26 cellular contexts compared by ENCODE assay signal in the genomic region with DNA sequence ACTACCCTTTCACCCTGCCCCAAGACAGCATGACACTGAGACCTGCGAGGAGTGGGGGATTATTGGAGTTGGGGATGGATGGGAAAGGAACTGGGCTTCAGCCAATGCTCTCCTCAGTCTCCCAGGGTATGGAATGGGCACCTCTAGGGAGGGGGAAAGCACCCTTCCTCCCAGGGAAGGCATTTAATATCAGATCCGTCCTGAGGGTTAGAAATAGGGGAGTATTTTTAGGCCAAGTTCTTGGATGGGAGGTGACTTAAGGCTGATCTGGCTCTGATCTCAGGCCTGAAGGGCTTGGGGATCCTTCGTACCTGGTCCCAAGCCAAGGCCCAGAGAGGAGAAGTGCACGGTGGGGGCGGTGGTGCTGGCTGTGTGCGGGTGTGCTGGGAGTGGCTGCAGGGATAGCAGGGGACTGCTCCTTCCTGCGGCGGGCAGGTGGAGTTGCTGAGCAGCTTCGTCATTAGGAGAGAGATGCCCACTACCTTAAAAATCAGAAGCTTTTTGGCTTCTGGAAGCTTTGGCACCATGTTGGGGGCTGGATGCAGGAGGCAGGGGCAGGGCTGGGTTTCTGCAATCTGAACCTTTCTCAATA. TPM values are rescaled to one million over a fixed set of nuclear protein-coding genes. Genes with fewer than 3 reads are reported as not detected.
DNase-seq lines count a peak whose midpoint lies in the region; ATAC-seq, FAIRE-seq and TF ChIP-seq lines count a peak whose summit lies in the region.
"Had no signal": no experiment of that assay in that cellular context is flagged by ENCODE, and none has a peak within 500 bp of the region (broad histone marks: within the 10 kb centered on the region; RNA-seq: fewer than 3 reads in every experiment).

No MANE protein-coding gene starts in this region.

- H3K4me1 ChIP-seq in HepG2 (ENCODE audit: insufficient read depth, low read length) (no peaks in the 10 kb centered on the region), right lobe of liver (no peaks in the 10 kb centered on the region), esophagus squamous epithelium (peaks cover 5 to 49% (median 24%) of the 10 kb centered on the region in 3 donors), psoas muscle (peaks cover 38% of the 10 kb centered on the region)

- H3K27me3 ChIP-seq in HepG2 (ENCODE audit: control insufficient read depth in 1 of 2, insufficient read depth in 2 of 2, low read length in 2 of 2) (peaks cover 43 to 97% of the 10 kb centered on the region in 2 experiments), right lobe of liver (no peaks in the 10 kb centered on the region), esophagus squamous epithelium (no peaks in the 10 kb centered on the region), psoas muscle (ENCODE audit: insufficient read depth in 3 of 3, low read length in 2 of 3) (no peaks in the 10 kb centered on the region)
- H3K27me3 ChIP-seq: adrenal gland, transverse colon had no signal

- no peak for FAIRE-seq in HepG2 (lab: Jason Lieb, UNC)
- FAIRE-seq: GM19239 had no signal

- TF ChIP-seq RAD21 in HepG2 (CRISPR knock-in tag; IDR thresholded peaks at IDR 0.05) = no peak

- H3K27ac ChIP-seq in HepG2 (ENCODE audit: extremely low read length, insufficient read depth, low read length) = no peak overlapping the region
- H3K27ac ChIP-seq in right lobe of liver = no peak overlapping the region
- peak overlapping the region in 3 of 4 donors; percentile 22 to 41 (median 36) for H3K27ac ChIP-seq in esophagus squamous epithelium
- peak overlapping the region; percentile 55 for H3K27ac ChIP-seq in psoas muscle
- H3K27ac ChIP-seq: adrenal gland, transverse colon had no signal

- ATAC-seq in HepG2 (peak; percentile 70), right lobe of liver (no peak), psoas muscle (peak in 3 of 4 donors; percentile 39 to 67 (median 65))
- ATAC-seq: HCT116; stimulated activated naive CD8-positive, alpha-beta T cell treated with anti-CD3 and anti-CD28 coated beads, Interleukin-15, amount 100 ng/mL, for 72 hours had no signal

- intact Hi-C loops in HepG2 (cut with micrococcal nuclease; ENCODE audit: unreplicated experiment) = no loop called here
- intact Hi-C loops in right lobe of liver (cut with DNase I) = loop anchor here (5.0 to 10.0 kb wide), 2 partner anchors 61 to 259 kb away; no protein-coding TSS in a partner anchor
- intact Hi-C loops in esophagus squamous epithelium (cut with DNase I) = no loop called here
- intact Hi-C loops in psoas muscle (cut with DNase I) = loop anchor here in 1 of 2 donors (10.0 kb wide), 1 partner anchor 169 kb away; no protein-coding TSS in a partner anchor

- no peak overlapping the region for H3K4me2 ChIP-seq in HepG2 (ENCODE audit: low read depth, low read length)

- in situ Hi-C loops in HepG2 (cut with HindIII; ENCODE audit: extremely low pct_ligation_motif_present, low pct_unique_long_range_greater_than_20kb) = no loop called here

- CTCF ChIA-PET in HepG2 (lab: Yijun Ruan, JAX; ENCODE audit: low intra/inter-chr PET ratio, low total read pairs) = no interaction called here

- H3K4me3 ChIP-seq in HepG2 (replicated peaks in 1 of 3; ENCODE audit: insufficient read depth in 1 of 3, low read depth in 2 of 3, low read length in 3 of 3) (no peak overlapping the region), right lobe of liver (no peak overlapping the region), esophagus squamous epithelium (no peak overlapping the region), psoas muscle (no peak overlapping the region)
- H3K4me3 ChIP-seq: adrenal gland, transverse colon had no signal

- H3K9ac ChIP-seq in HepG2 (ENCODE audit: insufficient read depth, low read depth, low read length) = no peak overlapping the region

- no peaks in the 10 kb centered on the region for H4K20me1 ChIP-seq in HepG2 (ENCODE audit: insufficient read depth, low read length)

- H2AFZ ChIP-seq in HepG2 (ENCODE audit: low read length) = no peak overlapping the region

- TF ChIP-seq CTCF in HepG2 (CRISPR knock-in tag; IDR thresholded peaks at IDR 0.05) (no peak), right lobe of liver (IDR thresholded peaks at IDR 0.05) (no peak), esophagus squamous epithelium (IDR thresholded peaks at IDR 0.05) (no peak), psoas muscle (IDR thresholded peaks at IDR 0.05) (no peak)

- H3K9me3 ChIP-seq in HepG2 (ENCODE audit: low read length) (no peaks in the 10 kb centered on the region), right lobe of liver (no peaks in the 10 kb centered on the region), esophagus squamous epithelium (no peaks in the 10 kb centered on the region), psoas muscle (no peaks in the 10 kb centered on the region)
- H3K9me3 ChIP-seq: adrenal gland, transverse colon had no signal

- TF ChIP-seq POLR2A in HepG2 (IDR thresholded peaks at IDR 0.05; ENCODE audit: insufficient read depth in 1 of 2, low read depth in 2 of 2, low read length in 2 of 2) (no peak), right lobe of liver (IDR thresholded peaks at IDR 0.05) (no peak), esophagus squamous epithelium (IDR thresholded peaks at IDR 0.05) (no peak), erythroblast (IDR thresholded peaks at IDR 0.05; ENCODE audit: low read length) (no peak)

- H3K36me3 ChIP-seq in HepG2 (replicated peaks in 1 of 2; ENCODE audit: control insufficient read depth in 1 of 2, insufficient read depth in 2 of 2, low read length in 2 of 2) = no peaks in the 10 kb centered on the region
- H3K36me3 ChIP-seq in right lobe of liver = no peaks in the 10 kb centered on the region
- peaks cover 0 to 40% (median 0%) of the 10 kb centered on the region in 3 donors for H3K36me3 ChIP-seq in esophagus squamous epithelium
- H3K36me3 ChIP-seq in psoas muscle (ENCODE audit: insufficient read depth in 1 of 2, low read depth in 1 of 2) = peaks cover 0 to 45% of the 10 kb centered on the region in 2 donors
- H3K36me3 ChIP-seq: transverse colon had no signal

- DNase-seq in HepG2 (ENCODE audit: low spot score) (no peak), right lobe of liver (no peak), esophagus squamous epithelium (lab: John Stamatoyannopoulos, UW) (no peak), psoas muscle (peak in 1 of 2 donors; percentile 79), erythroblast (lab: John Stamatoyannopoulos, UW) (no peak), activated gamma-delta T cell (lab: John Stamatoyannopoulos, UW) (no peak), SIG-M5 treated with dmso at 0.1 percent for 504 hours (lab: John Stamatoyannopoulos, UW; ENCODE audit: unreplicated experiment) (no peak)
- DNase-seq: activated CD8-positive, alpha-beta memory T cell treated with anti-CD3 and anti-CD28 coated beads for 24 hours; activated gamma-delta T cell treated with Interleukin-2 at 50 U/mL for 16 hours; adrenal gland; Calu3; mesendoderm; NCI-H1092 treated with DMSO at 0.1 percent for 48 hours; NCI-H187; NCI-H226; NCI-H748 treated with DMSO at 0.1 percent for 48 hours; RPMI8226; stimulated activated naive CD8-positive, alpha-beta T cell treated with anti-CD3 and anti-CD28 coated beads, Interleukin-15, amount 100 ng/mL, for 72 hours; transverse colon had no signal

- no TSS peak for BruUV-seq in HepG2 (replicated peaks; lab: Mats Ljungman, UMichigan)

- H3K79me2 ChIP-seq in HepG2 (ENCODE audit: insufficient read depth, low read length) = no peaks in the 10 kb centered on the region

- POLR2A ChIA-PET in HepG2 (lab: Yijun Ruan, JAX) = interaction anchor here (1.3 kb wide), 1 partner anchor 31 kb away, joined by 5 read pairs; the partner anchor contains the start of genes ACIN1 and C14orf119

- no peak for TF ChIP-seq EP300 in HepG2 (IDR thresholded peaks at IDR 0.05; ENCODE audit: low read depth in 2 of 2, low read length in 2 of 2)
- TF ChIP-seq EP300 in HepG2 (CRISPR knock-in tag; IDR thresholded peaks at IDR 0.05; ENCODE audit: borderline replicate concordance) = no peak

- 1% methylated on average over 9 of the region's 9 CpGs for WGBS in HepG2 (ENCODE audit: low lambda C conversion rate)
- WGBS in right lobe of liver (ENCODE audit: insufficient coverage, low coverage, low lambda C conversion rate, missing lambda C conversion rate) = 59% methylated on average over 4 of the region's 9 CpGs
- WGBS in esophagus squamous epithelium, 2 donors = 54 to 70% methylated on average over 5 to 6 of the region's 9 CpGs
- 14 to 50% (median 20%) methylated on average over 9 of the region's 9 CpGs for WGBS in psoas muscle, 3 donors

RNA-seq across cellular contexts. Expression of gene CEBPE, which starts 7.0 kb away (rescaled TPM):
- total RNA-seq in HepG2 (2016; rRNA removed; fragmentation: Illumina TruSeq; extraction: Trizol) (0.11 TPM in 1 of 2 replicates, not detected in the other), right lobe of liver (under 1 TPM in 2 of 6 experiments, not detected in 4; 0.13 to 0.18 TPM), esophagus squamous epithelium (not detected), psoas muscle (under 1 TPM in 2 of 4 donors, not detected in 2; 0.17 to 0.22 TPM)
- total RNA-seq in HepG2 (2016; cell fraction: cytosol; rRNA removed; fragmentation: Illumina TruSeq; extraction: Trizol; ENCODE audit: low read depth) = not detected in 2 replicates
- total RNA-seq in HepG2 (2016; cell fraction: insoluble cytoplasmic fraction; rRNA removed; fragmentation: Illumina TruSeq; extraction: Trizol) = 0.12 TPM in 1 of 2 replicates, not detected in the other
- 0.17 TPM in 1 of 2 replicates, not detected in the other for total RNA-seq in HepG2 (2016; cell fraction: membrane; rRNA removed; fragmentation: Illumina TruSeq; extraction: Trizol)
- not detected in 2 replicates for total RNA-seq in HepG2 (2016; cell fraction: nucleus; rRNA removed; fragmentation: Illumina TruSeq; extraction: Trizol)
- polyA plus RNA-seq in HepG2 (2011; rRNA removed) (0.09 and 0.10 TPM in 2 replicates), psoas muscle (under 1 TPM in 2 of 3 donors, not detected in 1; 0.03 to 0.19 TPM)
- 0.10 and 0.13 TPM in 2 replicates for polyA plus RNA-seq in HepG2 (2011; cell fraction: cytosol; rRNA removed)
- 0.10 TPM in 1 of 2 replicates, not detected in the other for polyA plus RNA-seq in HepG2 (2011; cell fraction: nucleus; rRNA removed)
- polyA plus RNA-seq in HepG2 (2012) = 0.09 TPM in 1 of 2 replicates, not detected in the other
- not detected in 2 replicates for polyA plus RNA-seq in HepG2 (2016; cell fraction: cytosol; fragmentation: Illumina TruSeq; extraction: Trizol; ENCODE audit: low read depth)
- not detected in 2 replicates for polyA plus RNA-seq in HepG2 (2016; cell fraction: insoluble cytoplasmic fraction; fragmentation: Illumina TruSeq; extraction: Trizol; ENCODE audit: low read depth)
- not detected in 2 replicates for polyA plus RNA-seq in HepG2 (2016; cell fraction: membrane; fragmentation: Illumina TruSeq; extraction: Trizol; ENCODE audit: low read depth)
- polyA plus RNA-seq in HepG2 (2016; cell fraction: nucleus; fragmentation: Illumina TruSeq; extraction: Trizol; ENCODE audit: insufficient read depth, low read depth) = not detected in 2 replicates
- 0.08 and 0.14 TPM in 2 replicates for polyA minus RNA-seq in HepG2 (2011; rRNA and poly(A)+ RNA removed; ENCODE audit: low replicate concordance)
- not detected in 2 replicates for polyA minus RNA-seq in HepG2 (2011; cell fraction: cytosol; rRNA and poly(A)+ RNA removed)
- polyA minus RNA-seq in HepG2 (2011; cell fraction: nucleus; rRNA and poly(A)+ RNA removed) = not detected in 2 replicates
- total RNA-seq: Calu3, cerebellum, M059J, progenitor cell of endocrine pancreas, transverse colon had no signal

RNA-seq across cellular contexts. Expression of gene CIROP, which starts 21.2 kb away (rescaled TPM):
- not detected in 2 replicates for total RNA-seq in HepG2 (2016; rRNA removed; fragmentation: Illumina TruSeq; extraction: Trizol)
- not detected in 2 replicates for total RNA-seq in HepG2 (2016; cell fraction: cytosol; rRNA removed; fragmentation: Illumina TruSeq; extraction: Trizol; ENCODE audit: low read depth)
- not detected in 2 replicates for total RNA-seq in HepG2 (2016; cell fraction: insoluble cytoplasmic fraction; rRNA removed; fragmentation: Illumina TruSeq; extraction: Trizol)
- total RNA-seq in HepG2 (2016; cell fraction: membrane; rRNA removed; fragmentation: Illumina TruSeq; extraction: Trizol) = not detected in 2 replicates
- not detected in 2 replicates for total RNA-seq in HepG2 (2016; cell fraction: nucleus; rRNA removed; fragmentation: Illumina TruSeq; extraction: Trizol)
- polyA plus RNA-seq in HepG2 (2011; rRNA removed) = 0.07 and 0.14 TPM in 2 replicates
- polyA plus RNA-seq in HepG2 (2011; cell fraction: cytosol; rRNA removed) = 0.05 and 0.14 TPM in 2 replicates
- polyA plus RNA-seq in HepG2 (2011; cell fraction: nucleus; rRNA removed) = 0.18 and 0.59 TPM in 2 replicates
- 0.05 and 0.12 TPM in 2 replicates for polyA plus RNA-seq in HepG2 (2012)
- polyA plus RNA-seq in HepG2 (2016; cell fraction: cytosol; fragmentation: Illumina TruSeq; extraction: Trizol; ENCODE audit: low read depth) = not detected in 2 replicates
- not detected in 2 replicates for polyA plus RNA-seq in HepG2 (2016; cell fraction: insoluble cytoplasmic fraction; fragmentation: Illumina TruSeq; extraction: Trizol; ENCODE audit: low read depth)
- not detected in 2 replicates for polyA plus RNA-seq in HepG2 (2016; cell fraction: membrane; fragmentation: Illumina TruSeq; extraction: Trizol; ENCODE audit: low read depth)
- polyA plus RNA-seq in HepG2 (2016; cell fraction: nucleus; fragmentation: Illumina TruSeq; extraction: Trizol; ENCODE audit: insufficient read depth, low read depth) = not detected in 2 replicates
- 0.12 TPM in 1 of 2 replicates, not detected in the other for polyA minus RNA-seq in HepG2 (2011; rRNA and poly(A)+ RNA removed; ENCODE audit: low replicate concordance)
- not detected in 2 replicates for polyA minus RNA-seq in HepG2 (2011; cell fraction: cytosol; rRNA and poly(A)+ RNA removed)
- not detected in 2 replicates for polyA minus RNA-seq in HepG2 (2011; cell fraction: nucleus; rRNA and poly(A)+ RNA removed)
- not detected for total RNA-seq in right lobe of liver
- total RNA-seq in esophagus squamous epithelium = under 1 TPM in 1 of 4 donors, not detected in 3; 0.38 TPM
- not detected for total RNA-seq in psoas muscle
- under 1 TPM in 1 of 3 donors, not detected in 2; 0.03 TPM for polyA plus RNA-seq in psoas muscle
- total RNA-seq: adrenal gland; Calu3; cerebellum; M059J; progenitor cell of endocrine pancreas; T-helper 2 cell treated with Interferon-gamma antibody and Interleukin-4, amounts not matched to agents 100 ng/mL and 5 ng/mL, for 36 hours; transverse colon had no signal
- polyA plus RNA-seq: adrenal gland, CD14-positive monocyte had no signal

RNA-seq across cellular contexts. Expression of gene C14orf119, which starts 30.7 kb away (rescaled TPM):
- 206 and 299 TPM in 2 replicates for total RNA-seq in HepG2 (2016; rRNA removed; fragmentation: Illumina TruSeq; extraction: Trizol)
- 51.0 and 54.6 TPM in 2 replicates for total RNA-seq in HepG2 (2016; cell fraction: cytosol; rRNA removed; fragmentation: Illumina TruSeq; extraction: Trizol; ENCODE audit: low read depth)
- total RNA-seq in HepG2 (2016; cell fraction: insoluble cytoplasmic fraction; rRNA removed; fragmentation: Illumina TruSeq; extraction: Trizol) = 204 and 326 TPM in 2 replicates
- 66.2 and 72.9 TPM in 2 replicates for total RNA-seq in HepG2 (2016; cell fraction: membrane; rRNA removed; fragmentation: Illumina TruSeq; extraction: Trizol)
- 67.0 and 72.0 TPM in 2 replicates for total RNA-seq in HepG2 (2016; cell fraction: nucleus; rRNA removed; fragmentation: Illumina TruSeq; extraction: Trizol)
- 104 and 117 TPM in 2 replicates for polyA plus RNA-seq in HepG2 (2011; rRNA removed)
- 125 and 157 TPM in 2 replicates for polyA plus RNA-seq in HepG2 (2011; cell fraction: cytosol; rRNA removed)
- polyA plus RNA-seq in HepG2 (2011; cell fraction: nucleus; rRNA removed) = 52.9 and 72.4 TPM in 2 replicates
- 79.1 and 104 TPM in 2 replicates for polyA plus RNA-seq in HepG2 (2012)
- polyA plus RNA-seq in HepG2 (2016; cell fraction: cytosol; fragmentation: Illumina TruSeq; extraction: Trizol; ENCODE audit: low read depth) = 39.1 and 40.5 TPM in 2 replicates
- 290 and 316 TPM in 2 replicates for polyA plus RNA-seq in HepG2 (2016; cell fraction: insoluble cytoplasmic fraction; fragmentation: Illumina TruSeq; extraction: Trizol; ENCODE audit: low read depth)
- polyA plus RNA-seq in HepG2 (2016; cell fraction: membrane; fragmentation: Illumina TruSeq; extraction: Trizol; ENCODE audit: low read depth) = 46.1 and 51.5 TPM in 2 replicates
- polyA plus RNA-seq in HepG2 (2016; cell fraction: nucleus; fragmentation: Illumina TruSeq; extraction: Trizol; ENCODE audit: insufficient read depth, low read depth) = 112 and 120 TPM in 2 replicates
- 101 and 161 TPM in 2 replicates for polyA minus RNA-seq in HepG2 (2011; rRNA and poly(A)+ RNA removed; ENCODE audit: low replicate concordance)
- 54.7 and 61.1 TPM in 2 replicates for polyA minus RNA-seq in HepG2 (2011; cell fraction: cytosol; rRNA and poly(A)+ RNA removed)
- 24.1 and 38.5 TPM in 2 replicates for polyA minus RNA-seq in HepG2 (2011; cell fraction: nucleus; rRNA and poly(A)+ RNA removed)
- total RNA-seq in right lobe of liver = 10 to 100 TPM; 10.7 to 22.6 (median 14.1) TPM
- total RNA-seq in esophagus squamous epithelium = 10 to 100 TPM; 17.5 to 42.0 (median 31.0) TPM
- total RNA-seq in psoas muscle = 10 to 100 TPM; 24.2 to 31.3 (median 27.0) TPM
- polyA plus RNA-seq in psoas muscle = 10 to 100 TPM; 23.2 to 65.3 (median 47.1) TPM

RNA-seq across cellular contexts. Expression of gene ACIN1, which starts 31.1 kb away (rescaled TPM):
- total RNA-seq in HepG2 (2016; rRNA removed; fragmentation: Illumina TruSeq; extraction: Trizol) = 102 and 165 TPM in 2 replicates
- total RNA-seq in HepG2 (2016; cell fraction: cytosol; rRNA removed; fragmentation: Illumina TruSeq; extraction: Trizol; ENCODE audit: low read depth) = 71.3 and 71.5 TPM in 2 replicates
- total RNA-seq in HepG2 (2016; cell fraction: insoluble cytoplasmic fraction; rRNA removed; fragmentation: Illumina TruSeq; extraction: Trizol) = 79.7 and 163 TPM in 2 replicates
- 59.8 and 62.7 TPM in 2 replicates for total RNA-seq in HepG2 (2016; cell fraction: membrane; rRNA removed; fragmentation: Illumina TruSeq; extraction: Trizol)
- 344 and 371 TPM in 2 replicates for total RNA-seq in HepG2 (2016; cell fraction: nucleus; rRNA removed; fragmentation: Illumina TruSeq; extraction: Trizol)
- polyA plus RNA-seq in HepG2 (2011; rRNA removed) = 183 and 222 TPM in 2 replicates
- 64.2 and 64.8 TPM in 2 replicates for polyA plus RNA-seq in HepG2 (2011; cell fraction: cytosol; rRNA removed)
- polyA plus RNA-seq in HepG2 (2011; cell fraction: nucleus; rRNA removed) = 997 and 1,030 TPM in 2 replicates
- 155 and 156 TPM in 2 replicates for polyA plus RNA-seq in HepG2 (2012)
- 17.6 and 21.0 TPM in 2 replicates for polyA plus RNA-seq in HepG2 (2016; cell fraction: cytosol; fragmentation: Illumina TruSeq; extraction: Trizol; ENCODE audit: low read depth)
- 105 and 132 TPM in 2 replicates for polyA plus RNA-seq in HepG2 (2016; cell fraction: insoluble cytoplasmic fraction; fragmentation: Illumina TruSeq; extraction: Trizol; ENCODE audit: low read depth)
- 29.3 and 37.8 TPM in 2 replicates for polyA plus RNA-seq in HepG2 (2016; cell fraction: membrane; fragmentation: Illumina TruSeq; extraction: Trizol; ENCODE audit: low read depth)
- 1,263 and 1,283 TPM in 2 replicates for polyA plus RNA-seq in HepG2 (2016; cell fraction: nucleus; fragmentation: Illumina TruSeq; extraction: Trizol; ENCODE audit: insufficient read depth, low read depth)
- 122 and 152 TPM in 2 replicates for polyA minus RNA-seq in HepG2 (2011; rRNA and poly(A)+ RNA removed; ENCODE audit: low replicate concordance)
- 39.4 and 46.3 TPM in 2 replicates for polyA minus RNA-seq in HepG2 (2011; cell fraction: cytosol; rRNA and poly(A)+ RNA removed)
- polyA minus RNA-seq in HepG2 (2011; cell fraction: nucleus; rRNA and poly(A)+ RNA removed) = 630 and 693 TPM in 2 replicates
- total RNA-seq in right lobe of liver = 10 to 100 TPM; 40.5 to 66.1 (median 52.9) TPM
- total RNA-seq in esophagus squamous epithelium = 100 to 1,000 TPM in 1 of 4 donors, 10 to 100 TPM in 3; 51.4 to 107 (median 83.0) TPM
- total RNA-seq in psoas muscle = 10 to 100 TPM; 75.3 to 83.2 (median 82.2) TPM
- polyA plus RNA-seq in psoas muscle = 10 to 100 TPM; 45.2 to 57.6 (median 53.5) TPM

RNA-seq across cellular contexts. Expression of gene SLC7A8, which starts 57.4 kb away (rescaled TPM):
- not detected in 2 replicates for total RNA-seq in HepG2 (2016; rRNA removed; fragmentation: Illumina TruSeq; extraction: Trizol)
- not detected in 2 replicates for total RNA-seq in HepG2 (2016; cell fraction: cytosol; rRNA removed; fragmentation: Illumina TruSeq; extraction: Trizol; ENCODE audit: low read depth)
- total RNA-seq in HepG2 (2016; cell fraction: insoluble cytoplasmic fraction; rRNA removed; fragmentation: Illumina TruSeq; extraction: Trizol) = not detected in 2 replicates
- total RNA-seq in HepG2 (2016; cell fraction: membrane; rRNA removed; fragmentation: Illumina TruSeq; extraction: Trizol) = not detected in 2 replicates
- total RNA-seq in HepG2 (2016; cell fraction: nucleus; rRNA removed; fragmentation: Illumina TruSeq; extraction: Trizol) = not detected in 2 replicates
- polyA plus RNA-seq in HepG2 (2011; rRNA removed) = 0.03 and 0.25 TPM in 2 replicates
- not detected in 2 replicates for polyA plus RNA-seq in HepG2 (2011; cell fraction: cytosol; rRNA removed)
- polyA plus RNA-seq in HepG2 (2011; cell fraction: nucleus; rRNA removed) = 0.03 and 0.11 TPM in 2 replicates
- not detected in 2 replicates for polyA plus RNA-seq in HepG2 (2012)
- not detected in 2 replicates for polyA plus RNA-seq in HepG2 (2016; cell fraction: cytosol; fragmentation: Illumina TruSeq; extraction: Trizol; ENCODE audit: low read depth)
- polyA plus RNA-seq in HepG2 (2016; cell fraction: insoluble cytoplasmic fraction; fragmentation: Illumina TruSeq; extraction: Trizol; ENCODE audit: low read depth) = not detected in 2 replicates
- polyA plus RNA-seq in HepG2 (2016; cell fraction: membrane; fragmentation: Illumina TruSeq; extraction: Trizol; ENCODE audit: low read depth) = not detected in 2 replicates
- not detected in 2 replicates for polyA plus RNA-seq in HepG2 (2016; cell fraction: nucleus; fragmentation: Illumina TruSeq; extraction: Trizol; ENCODE audit: insufficient read depth, low read depth)
- polyA minus RNA-seq in HepG2 (2011; rRNA and poly(A)+ RNA removed; ENCODE audit: low replicate concordance) = 1.4 TPM in 1 of 2 replicates, not detected in the other
- not detected in 2 replicates for polyA minus RNA-seq in HepG2 (2011; cell fraction: cytosol; rRNA and poly(A)+ RNA removed)
- polyA minus RNA-seq in HepG2 (2011; cell fraction: nucleus; rRNA and poly(A)+ RNA removed) = not detected in 2 replicates
- total RNA-seq in right lobe of liver = 10 to 100 TPM in 1 of 6 experiments, 1 to 10 TPM in 5; 3.2 to 10.1 (median 4.4) TPM
- 10 to 100 TPM; 22.2 to 58.0 (median 39.8) TPM for total RNA-seq in esophagus squamous epithelium
- 10 to 100 TPM in 3 of 4 donors, 1 to 10 TPM in 1; 7.5 to 43.0 (median 24.1) TPM for total RNA-seq in psoas muscle
- 10 to 100 TPM; 10.4 to 72.6 (median 44.2) TPM for polyA plus RNA-seq in psoas muscle
- total RNA-seq: Calu3 had no signal

Comparison
In these comparisons a context has a peak if more than half of its experiments do, and no peak if none do; other contexts are left out.
1. ATAC-seq: peak in HepG2 (single experiment) and psoas muscle (3 of 4); none in right lobe of liver (0 of 4).
2. intact Hi-C loops: an anchor here in right lobe of liver (5.0 to 10.0 kb wide); none called in HepG2 and esophagus squamous epithelium.
3. H3K27ac ChIP-seq: peak in esophagus squamous epithelium (3 of 4) and psoas muscle (single experiment); none in HepG2 (single experiment) and right lobe of liver (0 of 3).